17 cellular contexts compared by ENCODE assay signal in the genomic region with DNA sequence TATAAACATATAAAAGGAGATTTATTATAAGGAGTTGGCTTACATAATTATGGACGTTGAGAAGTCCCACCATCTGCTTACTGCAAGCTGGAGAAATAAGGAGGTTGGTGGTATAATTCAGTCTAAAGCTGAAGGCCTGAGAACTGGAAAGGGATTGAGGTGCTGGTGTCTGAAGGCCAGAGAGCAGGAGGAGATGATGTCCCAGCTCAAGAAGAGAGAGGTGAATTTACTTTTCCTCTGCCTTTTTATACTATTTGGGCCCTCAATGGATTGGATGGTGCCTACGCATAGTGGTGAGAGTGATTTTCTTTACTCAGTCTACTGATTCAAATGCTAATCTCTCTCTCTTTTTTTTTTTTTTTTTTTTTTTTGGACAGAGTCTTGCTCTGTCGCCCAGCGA. TPM values are rescaled to one million over a fixed set of nuclear protein-coding genes. Genes with fewer than 3 reads are reported as not detected.
DNase-seq lines count a peak whose midpoint lies in the region; ATAC-seq and TF ChIP-seq lines count a peak whose summit lies in the region.
"Had no signal": no experiment of that assay in that cellular context is flagged by ENCODE, and none has a peak within 500 bp of the region (broad histone marks: within the 10 kb centered on the region; RNA-seq: fewer than 3 reads in every experiment).

No MANE protein-coding gene starts in this region.

- no peaks in the 10 kb centered on the region for H3K9me3 ChIP-seq in CD4-positive, CD25-positive, alpha-beta regulatory T cell (ENCODE audit: control insufficient read depth in 2 of 2, low read length in 2 of 2)
- peaks cover 11% of the 10 kb centered on the region for H3K9me3 ChIP-seq in HUES6 (ENCODE audit: control insufficient read depth, insufficient read depth, low read depth, low read length)
- H3K9me3 ChIP-seq in ectodermal cell (ENCODE audit: control insufficient read depth, low read length) = no peaks in the 10 kb centered on the region
- H3K9me3 ChIP-seq: MG63, prostate gland had no signal

- H3K9me3 Mint-ChIP-seq in CD4-positive, CD25-positive, alpha-beta regulatory T cell = peaks cover 0 to 7% (median 0%) of the 10 kb centered on the region in 7 donors
- no peaks in the 10 kb centered on the region for H3K9me3 Mint-ChIP-seq in natural killer cell
- no peaks in the 10 kb centered on the region for H3K9me3 Mint-ChIP-seq in MCF 10A (ENCODE audit: unreplicated experiment)
- H3K9me3 Mint-ChIP-seq: activated CD8-positive, alpha-beta T cell treated with anti-CD3 and anti-CD28 coated beads for 36 hours had no signal

- intact Hi-C loops in natural killer cell (cut with micrococcal nuclease) = no loop called here
- intact Hi-C loops in MCF 10A (cut with micrococcal nuclease) = loop anchor here (5.0 to 10.0 kb wide), 3 partner anchors 230 to 452 kb away; no protein-coding TSS in a partner anchor

- no peak overlapping the region for H3K27ac ChIP-seq in CD4-positive, CD25-positive, alpha-beta regulatory T cell (ENCODE audit: insufficient read depth, low read length, poor library complexity, severe bottlenecking)
- H3K27ac ChIP-seq in HUES6 (ENCODE audit: low read depth, low read length) = peak overlapping the region; percentile 93; the same call in 1 of the 2 replicates
- no peak overlapping the region for H3K27ac ChIP-seq in ectodermal cell (ENCODE audit: insufficient read depth, low read depth, low read length, poor library complexity, severe bottlenecking)
- H3K27ac ChIP-seq: coronary artery, prostate gland had no signal

- H3K9ac ChIP-seq in HUES6 (ENCODE audit: low read length) = peak overlapping the region; percentile 93

- H3K4me3 Mint-ChIP-seq in CD4-positive, CD25-positive, alpha-beta regulatory T cell = peak overlapping the region; percentile 19 to 99 (median 94)
- H3K4me3 Mint-ChIP-seq in natural killer cell (peak overlapping the region; percentile 98), MCF 10A (ENCODE audit: unreplicated experiment) (no peak overlapping the region)

- H3K36me3 ChIP-seq in CD4-positive, CD25-positive, alpha-beta regulatory T cell (ENCODE audit: control insufficient read depth, insufficient read depth, low read length) = peaks cover 2% of the 10 kb centered on the region
- H3K36me3 ChIP-seq in HUES6 (ENCODE audit: control insufficient read depth, insufficient read depth, low read length) = peaks cover 26% of the 10 kb centered on the region
- peaks cover 15% of the 10 kb centered on the region for H3K36me3 ChIP-seq in ectodermal cell (ENCODE audit: control insufficient read depth, insufficient read depth, low read length)
- H3K36me3 ChIP-seq: prostate gland had no signal

- H3K36me3 Mint-ChIP-seq in CD4-positive, CD25-positive, alpha-beta regulatory T cell = peaks cover 11% of the 10 kb centered on the region
- H3K36me3 Mint-ChIP-seq in natural killer cell (no peaks in the 10 kb centered on the region), MCF 10A (ENCODE audit: insufficient read depth, unreplicated experiment) (peaks cover 14% of the 10 kb centered on the region)

- peak overlapping the region; percentile 8 for H3K4me3 ChIP-seq in CD4-positive, CD25-positive, alpha-beta regulatory T cell (ENCODE audit: low read depth, low read length)
- H3K4me3 ChIP-seq in HUES6 (ENCODE audit: low read depth, low read length) = peak overlapping the region; percentile 80
- peak overlapping the region; percentile 11 for H3K4me3 ChIP-seq in ectodermal cell (ENCODE audit: insufficient read depth, low read depth, low read length)

- H3K27me3 Mint-ChIP-seq in CD4-positive, CD25-positive, alpha-beta regulatory T cell = peaks cover 16% of the 10 kb centered on the region
- H3K27me3 Mint-ChIP-seq in natural killer cell (ENCODE audit: low read depth in 2 of 2) (peaks cover 22 to 29% of the 10 kb centered on the region in 2 donors), MCF 10A (ENCODE audit: insufficient read depth, unreplicated experiment) (no peaks in the 10 kb centered on the region)
- H3K27me3 Mint-ChIP-seq: activated CD8-positive, alpha-beta T cell treated with anti-CD3 and anti-CD28 coated beads for 36 hours had no signal

- H3K4me1 ChIP-seq in CD4-positive, CD25-positive, alpha-beta regulatory T cell (ENCODE audit: control insufficient read depth, insufficient read depth, low read length, poor library complexity, severe bottlenecking) = peaks cover 23% of the 10 kb centered on the region
- H3K4me1 ChIP-seq in HUES6 (ENCODE audit: control insufficient read depth, insufficient read depth, low read length) = peaks cover 47% of the 10 kb centered on the region
- peaks cover 12% of the 10 kb centered on the region for H3K4me1 ChIP-seq in ectodermal cell (ENCODE audit: control insufficient read depth, insufficient read depth, low read length)

- WGBS in ectodermal cell, 2 experiments = 3 to 40% methylated on average over 1 to 4 of the region's 4 CpGs

- BruUV-seq in MCF 10A (replicated peaks; lab: Mats Ljungman, UMichigan) = no TSS peak

- POLR2A ChIA-PET in MCF 10A (lab: Yijun Ruan, JAX) = interaction anchor here (1.2 kb wide), 1 partner anchor 12 kb away, joined by 3 read pairs; no protein-coding TSS in a partner anchor

- no peak for TF ChIP-seq CTCF in natural killer cell (IDR thresholded peaks at IDR 0.05)
- TF ChIP-seq CTCF in MCF 10A (IDR thresholded peaks at IDR 0.05; ENCODE audit: unreplicated experiment) = no peak

- CTCF ChIA-PET in MCF 10A (lab: Yijun Ruan, JAX) = interaction anchor here (0.6 to 0.7 kb wide), 3 partner anchors 15 to 1809 kb away, joined by 3 read pairs; no protein-coding TSS in a partner anchor

- H3K4me1 Mint-ChIP-seq in CD4-positive, CD25-positive, alpha-beta regulatory T cell = peaks cover 11 to 48% (median 30%) of the 10 kb centered on the region in 4 donors
- peaks cover 26 to 27% of the 10 kb centered on the region in 2 donors for H3K4me1 Mint-ChIP-seq in natural killer cell
- H3K4me1 Mint-ChIP-seq in MCF 10A (ENCODE audit: insufficient read depth, unreplicated experiment) = peaks cover 13% of the 10 kb centered on the region

- no peak for ATAC-seq in CD4-positive, CD25-positive, alpha-beta regulatory T cell (ENCODE audit: low read depth in 2 of 2)
- ATAC-seq in natural killer cell = no peak
- ATAC-seq in GM19397 (IDR thresholded peaks at IDR 0.05; ENCODE audit: unreplicated experiment) = no peak
- ATAC-seq: activated CD8-positive, alpha-beta T cell treated with anti-CD3 and anti-CD28 coated beads for 36 hours; PC-3 had no signal

- peak overlapping the region; percentile 8 to 95 (median 94) for H3K27ac Mint-ChIP-seq in CD4-positive, CD25-positive, alpha-beta regulatory T cell
- no peak overlapping the region for H3K27ac Mint-ChIP-seq in natural killer cell
- no peak overlapping the region for H3K27ac Mint-ChIP-seq in MCF 10A (ENCODE audit: low read depth, unreplicated experiment)

- H3K27me3 ChIP-seq in CD4-positive, CD25-positive, alpha-beta regulatory T cell (ENCODE audit: control insufficient read depth, insufficient read depth, low read length) = peaks cover 1% of the 10 kb centered on the region
- H3K27me3 ChIP-seq in HUES6 (ENCODE audit: control insufficient read depth, insufficient read depth, low read length) (no peaks in the 10 kb centered on the region), ectodermal cell (ENCODE audit: control insufficient read depth, insufficient read depth, low read length, poor library complexity, severe bottlenecking) (no peaks in the 10 kb centered on the region)
- H3K27me3 ChIP-seq: MG63 had no signal

- DNase-seq in CD4-positive, CD25-positive, alpha-beta regulatory T cell = no peak
- DNase-seq in natural killer cell (no peak), NCI-H1694 treated with DMSO at 0.1 percent for 48 hours (lab: John Stamatoyannopoulos, UW) (no peak), NCI-H1930 (lab: John Stamatoyannopoulos, UW) (no peak), MCF 10A (ENCODE audit: unreplicated experiment) (no peak)
- DNase-seq: activated CD8-positive, alpha-beta T cell treated with anti-CD3 and anti-CD28 coated beads for 36 hours; MG63; NCI-H2171; PC-3; stimulated activated CD4-positive, alpha-beta T cell treated with anti-CD3 and anti-CD28 coated beads, Interleukin-4, amount 100 ng/mL, for 4 hours had no signal

RNA-seq across cellular contexts. Expression of a gene that starts 1.3 kb away (rescaled TPM):
- total RNA-seq in CD4-positive, CD25-positive, alpha-beta regulatory T cell = 14.6 TPM
- 1 to 10 TPM; 5.9 to 8.2 (median 7.2) TPM for polyA plus RNA-seq in CD4-positive, CD25-positive, alpha-beta regulatory T cell
- polyA plus RNA-seq in ectodermal cell (2013, experiment 1 of 4) = 22.7 TPM
- 22.9 TPM for polyA plus RNA-seq in ectodermal cell (2013, experiment 2 of 4)
- 14.3 TPM for polyA plus RNA-seq in ectodermal cell (2013, experiment 3 of 4)
- polyA plus RNA-seq in ectodermal cell (2013, experiment 4 of 4) = 15.6 TPM
- total RNA-seq in natural killer cell (10 to 100 TPM in 2 of 3 donors, 1 to 10 TPM in 1; 6.8 to 12.6 (median 10.7) TPM), MCF 10A (2022) (15.6 and 22.1 TPM in 2 replicates)

RNA-seq across cellular contexts. Expression of a gene that starts 11.5 kb away (rescaled TPM):
- not detected for total RNA-seq in CD4-positive, CD25-positive, alpha-beta regulatory T cell
- polyA plus RNA-seq in CD4-positive, CD25-positive, alpha-beta regulatory T cell = not detected
- polyA plus RNA-seq in ectodermal cell (2013, experiment 1 of 4) = not detected
- not detected for polyA plus RNA-seq in ectodermal cell (2013, experiment 2 of 4)
- polyA plus RNA-seq in ectodermal cell (2013, experiment 3 of 4) = not detected
- not detected for polyA plus RNA-seq in ectodermal cell (2013, experiment 4 of 4)
- not detected for total RNA-seq in natural killer cell
- total RNA-seq in MCF 10A (2022) = not detected in 2 replicates
- total RNA-seq: activated CD8-positive, alpha-beta T cell treated with anti-CD3 and anti-CD28 coated beads for 36 hours; CD4-positive, alpha-beta memory T cell; liver; PC-3; prostate gland had no signal
- polyA plus RNA-seq: CD4-positive, alpha-beta memory T cell; liver had no signal

Comparison
In these comparisons a context has a peak if more than half of its experiments do, and no peak if none do; other contexts are left out.
1. H3K4me3 ChIP-seq: peak in every context shown above with its lines; median percentile 80 in HUES6; 11 in ectodermal cell; 8 in CD4-positive, CD25-positive, alpha-beta regulatory T cell.
2. H3K27ac Mint-ChIP-seq: peak in CD4-positive, CD25-positive, alpha-beta regulatory T cell (3 of 3); none in natural killer cell (0 of 2) and MCF 10A (single experiment).